In the genomic region with DNA sequence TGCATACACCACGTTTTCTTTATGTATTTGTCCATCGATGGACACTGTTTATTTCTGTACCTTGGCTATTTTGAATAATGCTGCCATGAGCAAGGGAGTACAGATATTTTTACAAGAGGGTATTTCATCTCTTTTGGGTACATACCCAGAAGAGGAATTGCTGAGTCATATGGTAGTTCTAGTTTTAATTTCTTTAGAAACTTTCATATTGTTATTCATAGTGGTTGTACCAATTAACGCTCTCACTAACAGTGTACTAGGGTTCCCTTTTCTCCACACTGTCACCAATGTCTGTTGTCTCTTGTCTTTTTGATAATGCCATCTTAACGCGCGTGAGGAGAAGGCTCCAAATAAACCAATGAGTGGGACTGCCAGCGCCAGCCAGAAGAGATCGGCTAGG, we compare ENCODE assay signal across 19 cellular contexts.
A peak's percentile ranks its signal among the peaks of the same experiment; 100 is the strongest.
DNase-seq lines count a peak whose midpoint lies in the region; ATAC-seq, FAIRE-seq and TF ChIP-seq lines count a peak whose summit lies in the region.
"Had no signal": no experiment of that assay in that cellular context is flagged by ENCODE, and none has a peak within 500 bp of the region (broad histone marks: within the 10 kb centered on the region; RNA-seq: fewer than 3 reads in every experiment).

No MANE protein-coding gene starts in this region.

- H3K27me3 ChIP-seq in PC-3 (ENCODE audit: low read length), result no peaks in the 10 kb centered on the region
- H3K27me3 ChIP-seq in trophoblast cell (ENCODE audit: insufficient read depth, low read length), result no peaks in the 10 kb centered on the region

- TF ChIP-seq CTCF in PC-3 (conservative IDR thresholded peaks at IDR 0.05; ENCODE audit: low read depth, low read length), result no peak

- H3K36me3 ChIP-seq in PC-3 (ENCODE audit: low read depth, low read length) (no peaks in the 10 kb centered on the region), trophoblast cell (ENCODE audit: control insufficient read depth in 1 of 2, insufficient read depth in 2 of 2, low read length in 2 of 2) (no peaks in the 10 kb centered on the region)

- no peak overlapping the region for H4K12ac ChIP-seq in trophoblast cell (ENCODE audit: low read depth, low read length)

- no TSS peak for BruUV-seq in PC-3 (replicated peaks; lab: Mats Ljungman, UMichigan)

- H3K18ac ChIP-seq in trophoblast cell (ENCODE audit: low read length), result no peak overlapping the region

- H3K4ac ChIP-seq in trophoblast cell (ENCODE audit: low read depth, low read length), result no peak overlapping the region

- ATAC-seq in PC-3 (no peak), T-cell (replicated peaks in 1 of 4) (no peak), GM21723 (IDR thresholded peaks at IDR 0.05; ENCODE audit: unreplicated experiment) (no peak)
- ATAC-seq in activated T-helper 17 cell treated with anti-CD3 and anti-CD28 coated beads, Interleukin-2, amount 50 U/mL, for 72 hours (replicated peaks), result no peak
- ATAC-seq: HCT116 had no signal

- peak overlapping the region; percentile 40 for H2BK12ac ChIP-seq in trophoblast cell (ENCODE audit: low read length)

- H3K4me3 ChIP-seq in PC-3 (ENCODE audit: low read length) (peak overlapping the region; percentile 43; the same call in 1 of the 2 replicates), trophoblast cell (ENCODE audit: low read depth, low read length) (no peak overlapping the region)
- H3K4me3 ChIP-seq: GM23248 had no signal

- H3K36me3 Mint-ChIP-seq in T-cell, result no peaks in the 10 kb centered on the region
- no peaks in the 10 kb centered on the region for H3K36me3 Mint-ChIP-seq in activated T-helper 17 cell treated with anti-CD3 and anti-CD28 coated beads, Interleukin-2, amount 50 U/mL, for 72 hours (ENCODE audit: low read depth)

- H3K23ac ChIP-seq in trophoblast cell (ENCODE audit: low read length), result no peak overlapping the region

- H3K79me1 ChIP-seq in trophoblast cell (ENCODE audit: low read length), result no peaks in the 10 kb centered on the region

- POLR2A ChIA-PET in PC-3 (lab: Charles Lee; ENCODE audit: unreplicated experiment), result no interaction called here
- POLR2A ChIA-PET in T-cell (lab: Charles Lee), result no interaction called here

- H3K4me1 Mint-ChIP-seq in T-cell, result no peaks in the 10 kb centered on the region
- no peaks in the 10 kb centered on the region for H3K4me1 Mint-ChIP-seq in activated T-helper 17 cell treated with anti-CD3 and anti-CD28 coated beads, Interleukin-2, amount 50 U/mL, for 72 hours

- no CpG with 5 or more reads among the region's 8 CpGs for WGBS in trophoblast cell (ENCODE audit: extremely low coverage, insufficient coverage, insufficient read length)

- no peak overlapping the region for H2AK5ac ChIP-seq in trophoblast cell (ENCODE audit: low read length)

- no peak overlapping the region for H2BK5ac ChIP-seq in trophoblast cell (ENCODE audit: low read depth, low read length, poor library complexity)

- no peak for TF ChIP-seq POLR2A in H54 (IDR thresholded peaks at IDR 0.05; ENCODE audit: low read depth, low read length)

- peak overlapping the region; percentile 59 for H3K4me2 ChIP-seq in PC-3 (ENCODE audit: low read length)
- H3K4me2 ChIP-seq in trophoblast cell (ENCODE audit: low read length), result no peak overlapping the region

- H3K27ac Mint-ChIP-seq in T-cell, result no peak overlapping the region
- no peak overlapping the region for H3K27ac Mint-ChIP-seq in activated T-helper 17 cell treated with anti-CD3 and anti-CD28 coated beads, Interleukin-2, amount 50 U/mL, for 72 hours
- H3K27ac Mint-ChIP-seq: CD4-positive, alpha-beta T cell; HFFc6 had no signal

- H3K9me3 Mint-ChIP-seq in T-cell, result no peaks in the 10 kb centered on the region
- H3K9me3 Mint-ChIP-seq in activated T-helper 17 cell treated with anti-CD3 and anti-CD28 coated beads, Interleukin-2, amount 50 U/mL, for 72 hours, result no peaks in the 10 kb centered on the region
- H3K9me3 Mint-ChIP-seq: CD4-positive, alpha-beta T cell; HFFc6 had no signal

- no peaks in the 10 kb centered on the region for H4K20me1 ChIP-seq in PC-3 (ENCODE audit: low read length)

- H3K27me3 Mint-ChIP-seq in T-cell, result no peaks in the 10 kb centered on the region
- H3K27me3 Mint-ChIP-seq in activated T-helper 17 cell treated with anti-CD3 and anti-CD28 coated beads, Interleukin-2, amount 50 U/mL, for 72 hours, result no peaks in the 10 kb centered on the region
- H3K27me3 Mint-ChIP-seq: CD4-positive, alpha-beta T cell had no signal

- no peak overlapping the region for H2BK120ac ChIP-seq in trophoblast cell (ENCODE audit: insufficient read depth, low read length, poor library complexity)

- H3F3A ChIP-seq in PC-3 (ENCODE audit: low read length, unreplicated experiment), result no peaks in the 10 kb centered on the region

- peak overlapping the region; percentile 59; the same call in 1 of the 2 replicates for H2AFZ ChIP-seq in PC-3 (ENCODE audit: low read length)
- H2AFZ ChIP-seq in trophoblast cell (ENCODE audit: insufficient read depth, low read length, poor library complexity), result no peak overlapping the region
- H2AFZ ChIP-seq: GM23248 had no signal

- intact Hi-C loops in PC-3 (cut with micrococcal nuclease), result no loop called here

- no peak overlapping the region for H4K91ac ChIP-seq in trophoblast cell (ENCODE audit: low read depth, low read length)

- H3K4me1 ChIP-seq in PC-3 (ENCODE audit: insufficient read depth, low read length) (peaks cover 4% of the 10 kb centered on the region; the same call in 1 of the 2 replicates), trophoblast cell (ENCODE audit: control insufficient read depth in 1 of 2, insufficient read depth in 2 of 2, low read length in 2 of 2) (no peaks in the 10 kb centered on the region)

- no peaks in the 10 kb centered on the region for H3K9me2 ChIP-seq in PC-3 (replicated peaks; ENCODE audit: low read length)

- H3K9me3 ChIP-seq in PC-3 (ENCODE audit: low read length), result no peaks in the 10 kb centered on the region
- H3K9me3 ChIP-seq in trophoblast cell (ENCODE audit: insufficient read depth, low read depth, low read length), result no peaks in the 10 kb centered on the region

- no peaks in the 10 kb centered on the region for H3K79me2 ChIP-seq in PC-3 (ENCODE audit: low read length)
- H3K79me2 ChIP-seq in trophoblast cell (ENCODE audit: control insufficient read depth, insufficient read depth, low read length, poor library complexity), result no peaks in the 10 kb centered on the region

- no peak overlapping the region for H3K27ac ChIP-seq in PC-3 (ENCODE audit: low read length)
- no peak overlapping the region for H3K27ac ChIP-seq in trophoblast cell (ENCODE audit: low read depth, low read length)
- H3K27ac ChIP-seq: C4-2B, GM23248 had no signal

- DNase-seq in H54 (ENCODE audit: insufficient read length, low spot score), result no peak
- no peak for DNase-seq in PC-3
- DNase-seq in trophoblast cell, result no peak
- DNase-seq in T-cell, result no peak
- DNase-seq: AML-193; CD4-positive, alpha-beta T cell; DMS153; DMS79; GDM1; GM23248; H7; HFFc6; KG1 had no signal

- no peak overlapping the region for H4K8ac ChIP-seq in trophoblast cell (ENCODE audit: low read depth, low read length)

- H3K4me3 Mint-ChIP-seq in T-cell, result no peak overlapping the region
- no peak overlapping the region for H3K4me3 Mint-ChIP-seq in activated T-helper 17 cell treated with anti-CD3 and anti-CD28 coated beads, Interleukin-2, amount 50 U/mL, for 72 hours
- H3K4me3 Mint-ChIP-seq: CD4-positive, alpha-beta T cell; HFFc6 had no signal

- no peak overlapping the region for H3K14ac ChIP-seq in trophoblast cell (ENCODE audit: low read length)

- CTCF ChIA-PET in PC-3 (lab: Charles Lee), result no interaction called here
- CTCF ChIA-PET in T-cell (lab: Charles Lee), result no interaction called here

- H3K9ac ChIP-seq in PC-3 (ENCODE audit: low read length) (no peak overlapping the region), trophoblast cell (ENCODE audit: low read length) (no peak overlapping the region)
- H3K9ac ChIP-seq: GM23248 had no signal

- FAIRE-seq in H54 (lab: Jason Lieb, UNC), result peak; percentile 67
- FAIRE-seq: A204.1, HTR-8/SVneo had no signal
